ENCODE assay signal across 9 cellular contexts in genomic region chr1:77832889-77833288, GRCh38. TPM values are rescaled to one million over a fixed set of nuclear protein-coding genes. Genes with fewer than 3 reads are reported as not detected.
DNase-seq lines count a peak whose midpoint lies in the region; ATAC-seq and TF ChIP-seq lines count a peak whose summit lies in the region.
"Had no signal": no experiment of that assay in that cellular context is flagged by ENCODE, and none has a peak within 500 bp of the region (broad histone marks: within the 10 kb centered on the region; RNA-seq: fewer than 3 reads in every experiment).

No MANE protein-coding gene starts in this region.

- DNase-seq in Daoy (ENCODE audit: low read depth): peak; percentile 45
- no peak for DNase-seq in SK-N-MC (ENCODE audit: low read depth, low spot score)
- peak; percentile 93 for DNase-seq in foreskin melanocyte
- DNase-seq in pulmonary artery endothelial cell (ENCODE audit: low read depth, low spot score): peak; percentile 78
- no peak for DNase-seq in activated CD8-positive, alpha-beta memory T cell treated with anti-CD3 and anti-CD28 coated beads, Interleukin-2, amount 50 U/mL, for 48 hours
- DNase-seq in occipital lobe (lab: John Stamatoyannopoulos, UW): no peak
- DNase-seq in NCI-H1417 (lab: John Stamatoyannopoulos, UW): no peak
- no peak for DNase-seq in natural killer cell

- TF ChIP-seq CTCF in natural killer cell (IDR thresholded peaks at IDR 0.05): no peak

- peak overlapping the region; percentile 80 for H3K27ac ChIP-seq in SK-N-MC

- no peaks in the 10 kb centered on the region for H3K36me3 Mint-ChIP-seq in natural killer cell

- no peaks in the 10 kb centered on the region for H3K9me3 Mint-ChIP-seq in natural killer cell
- H3K9me3 Mint-ChIP-seq: dendritic cell treated with granulocyte-macrophage colony-stimulating factor and Interleukin-4, amounts not matched to agents 40 ng/mL and 50 ng/mL, for 4 days had no signal

- H3K9ac ChIP-seq in SK-N-MC (ENCODE audit: insufficient read length): peak overlapping the region; percentile 13

- intact Hi-C loops in natural killer cell (cut with micrococcal nuclease): no loop called here

- H3K4me3 Mint-ChIP-seq in natural killer cell: no peak overlapping the region
- H3K4me3 Mint-ChIP-seq: dendritic cell treated with granulocyte-macrophage colony-stimulating factor and Interleukin-4, amounts not matched to agents 40 ng/mL and 50 ng/mL, for 4 days had no signal

- peak overlapping the region; percentile 36; the same call in 1 of the 2 replicates for H3K4me3 ChIP-seq in SK-N-MC

- peaks cover 5% of the 10 kb centered on the region; the same call in 1 of the 2 replicates for H3K36me3 ChIP-seq in SK-N-MC (ENCODE audit: insufficient read depth, low read length)

- H3K27me3 Mint-ChIP-seq in natural killer cell (ENCODE audit: low read depth in 2 of 2): no peaks in the 10 kb centered on the region
- H3K27me3 Mint-ChIP-seq: dendritic cell treated with granulocyte-macrophage colony-stimulating factor and Interleukin-4, amounts not matched to agents 40 ng/mL and 50 ng/mL, for 4 days had no signal

- H3K9me3 ChIP-seq in SK-N-MC (ENCODE audit: low read depth, low read length): no peaks in the 10 kb centered on the region

- H3K4me1 Mint-ChIP-seq in natural killer cell: peaks cover 10 to 11% of the 10 kb centered on the region in 2 donors

- H3K27ac Mint-ChIP-seq in natural killer cell: peak overlapping the region in 1 of 2 donors; percentile 54
- H3K27ac Mint-ChIP-seq: dendritic cell treated with granulocyte-macrophage colony-stimulating factor and Interleukin-4, amounts not matched to agents 40 ng/mL and 50 ng/mL, for 4 days had no signal

- ATAC-seq in natural killer cell: no peak

RNA-seq across cellular contexts. Expression of gene MIGA1, which starts 53.4 kb away (rescaled TPM):
- total RNA-seq in Daoy (2014; rRNA removed; shearing (Covaris generic)): 25.7 and 26.6 TPM in 2 replicates
- total RNA-seq in pulmonary artery endothelial cell (9.9 and 11.4 TPM in 2 replicates), occipital lobe (28.5 TPM), natural killer cell (10 to 100 TPM; 13.6 to 16.9 (median 15.6) TPM)

RNA-seq across cellular contexts. Expression of gene NEXN, which starts 55.5 kb away (rescaled TPM):
- 11.6 and 13.6 TPM in 2 replicates for total RNA-seq in Daoy (2014; rRNA removed; shearing (Covaris generic))
- total RNA-seq in pulmonary artery endothelial cell (4.4 and 6.3 TPM in 2 replicates), occipital lobe (0.31 TPM), natural killer cell (1 to 10 TPM in 2 of 3 donors, under 1 TPM in 1; 0.85 to 1.4 (median 1.1) TPM)

Comparison
In these comparisons a context has a peak if more than half of its experiments do, and no peak if none do; other contexts are left out.
1. DNase-seq: peak in Daoy (single experiment), foreskin melanocyte (single experiment) and pulmonary artery endothelial cell (single experiment); none in SK-N-MC (single experiment), activated CD8-positive, alpha-beta memory T cell treated with anti-CD3 and anti-CD28 coated beads, Interleukin-2, amount 50 U/mL, for 48 hours (single experiment), occipital lobe (single experiment), NCI-H1417 (0 of 3) and natural killer cell (single experiment).